1 cellular context compared by ENCODE assay signal in genomic region chr7:23020742-23021401, GRCh38.
TF ChIP-seq lines count a peak whose summit lies in the region.

No MANE protein-coding gene starts in this region.

TF ChIP-seq in H1, 55 proteins besides CTCF, POLR2A, EP300 and RAD21 (continued from another document):
- TF ChIP-seq FOSL1 (IDR thresholded peaks at IDR 0.05; ENCODE audit: insufficient read depth, low read depth, low read length) (no peak), CHD1 (IDR thresholded peaks at IDR 0.05; ENCODE audit: low read depth, low read length) (no peak), BACH1 (IDR thresholded peaks at IDR 0.05; ENCODE audit: low read length) (no peak)
TF ChIP-seq in H1: peak in this region for 0.
